19 cellular contexts compared by ENCODE assay signal in genomic region chr19:19655641-19656343, GRCh38. TPM values are rescaled to one million over a fixed set of nuclear protein-coding genes. Genes with fewer than 3 reads are reported as not detected.
"Had no signal": no experiment of that assay in that cellular context is flagged by ENCODE, and none has a peak within 500 bp of the region (broad histone marks: within the 10 kb centered on the region; RNA-seq: fewer than 3 reads in every experiment).

No MANE protein-coding gene starts in this region.

- H3K4me3 Mint-ChIP-seq: activated CD8-positive, alpha-beta T cell treated with anti-CD3 and anti-CD28 coated beads, Interleukin-2, amount 10 ng/mL, durations not matched to agents 7 days and 5 days; activated naive CD8-positive, alpha-beta T cell treated with anti-CD3 and anti-CD28 coated beads for 36 hours; activated T-helper 1 cell treated with anti-CD3 and anti-CD28 coated beads, Interleukin-12 subunit alpha, Interleukin-12 subunit beta, Interleukin-2, Interleukin-4 antibody, amounts not matched to agents 30 ng/mL and 10 ng/mL and 1 ng/mL, durations not matched to agents 14 hours and 24 hours and 36 hours; mesothelial cell of epicardium; naive thymus-derived CD8-positive, alpha-beta T cell; neural progenitor cell had no signal

- H3K9ac ChIP-seq: neural progenitor cell had no signal

- H2AFZ ChIP-seq: neural progenitor cell had no signal

- DNase-seq: activated CD4-positive, alpha-beta T cell treated with anti-CD3 and anti-CD28 coated beads, Interleukin-2, amount 50 U/mL, for 1 hour; activated CD8-positive, alpha-beta T cell treated with anti-CD3 and anti-CD28 coated beads, Interleukin-2, amount 10 ng/mL, durations not matched to agents 7 days and 5 days; activated naive CD8-positive, alpha-beta T cell treated with anti-CD3 and anti-CD28 coated beads for 36 hours; central memory CD4-positive, alpha-beta T cell; dermis blood vessel endothelial cell; effector memory CD4-positive, alpha-beta T cell; gastrocnemius medialis; retina; stimulated activated CD4-positive, alpha-beta T cell treated with anti-CD3 and anti-CD28 coated beads, Interleukin-4, amount 100 ng/mL, for 1 hour; stimulated activated naive CD4-positive, alpha-beta T cell treated with Interleukin-2 at 50 U/mL for 16 hours had no signal

- H3K9me3 Mint-ChIP-seq: activated naive CD8-positive, alpha-beta T cell treated with anti-CD3 and anti-CD28 coated beads for 36 hours; activated T-helper 1 cell treated with anti-CD3 and anti-CD28 coated beads, Interleukin-12 subunit alpha, Interleukin-12 subunit beta, Interleukin-2, Interleukin-4 antibody, amounts not matched to agents 30 ng/mL and 10 ng/mL and 1 ng/mL, durations not matched to agents 14 hours and 24 hours and 36 hours; mesothelial cell of epicardium; naive thymus-derived CD8-positive, alpha-beta T cell; neural progenitor cell had no signal

- H3K4me1 ChIP-seq: gastrocnemius medialis, neural progenitor cell had no signal

- H3K4me3 ChIP-seq: gastrocnemius medialis, left lung, neural progenitor cell, thoracic aorta, upper lobe of left lung had no signal

- H3K27me3 ChIP-seq: gastrocnemius medialis, left lung, neural progenitor cell, upper lobe of left lung had no signal

- H3K9me3 ChIP-seq: gastrocnemius medialis, left lung, thoracic aorta, upper lobe of left lung had no signal

- H3K4me2 ChIP-seq: neural progenitor cell had no signal

- H3K27me3 Mint-ChIP-seq: activated naive CD8-positive, alpha-beta T cell treated with anti-CD3 and anti-CD28 coated beads for 36 hours; naive thymus-derived CD8-positive, alpha-beta T cell; progenitor cell of endocrine pancreas had no signal

- H3K36me3 ChIP-seq: neural progenitor cell had no signal

- H3K27ac Mint-ChIP-seq: activated naive CD8-positive, alpha-beta T cell treated with anti-CD3 and anti-CD28 coated beads for 36 hours; activated T-helper 1 cell treated with anti-CD3 and anti-CD28 coated beads, Interleukin-12 subunit alpha, Interleukin-12 subunit beta, Interleukin-2, Interleukin-4 antibody, amounts not matched to agents 30 ng/mL and 10 ng/mL and 1 ng/mL, durations not matched to agents 14 hours and 24 hours and 36 hours; mesothelial cell of epicardium; neural progenitor cell; progenitor cell of endocrine pancreas had no signal

- H3K27ac ChIP-seq: gastrocnemius medialis, left lung, neural progenitor cell, thoracic aorta, upper lobe of left lung had no signal

- H3K4me1 Mint-ChIP-seq: mesothelial cell of epicardium, neural progenitor cell had no signal

RNA-seq across cellular contexts. Expression of gene PBX4, which starts 37.3 kb away (rescaled TPM):
- total RNA-seq: dermis blood vessel endothelial cell, gastrocnemius medialis, lung microvascular endothelial cell, thoracic aorta had no signal
